Comparison of ENCODE assay signal across 22 cellular contexts in the genomic region with DNA sequence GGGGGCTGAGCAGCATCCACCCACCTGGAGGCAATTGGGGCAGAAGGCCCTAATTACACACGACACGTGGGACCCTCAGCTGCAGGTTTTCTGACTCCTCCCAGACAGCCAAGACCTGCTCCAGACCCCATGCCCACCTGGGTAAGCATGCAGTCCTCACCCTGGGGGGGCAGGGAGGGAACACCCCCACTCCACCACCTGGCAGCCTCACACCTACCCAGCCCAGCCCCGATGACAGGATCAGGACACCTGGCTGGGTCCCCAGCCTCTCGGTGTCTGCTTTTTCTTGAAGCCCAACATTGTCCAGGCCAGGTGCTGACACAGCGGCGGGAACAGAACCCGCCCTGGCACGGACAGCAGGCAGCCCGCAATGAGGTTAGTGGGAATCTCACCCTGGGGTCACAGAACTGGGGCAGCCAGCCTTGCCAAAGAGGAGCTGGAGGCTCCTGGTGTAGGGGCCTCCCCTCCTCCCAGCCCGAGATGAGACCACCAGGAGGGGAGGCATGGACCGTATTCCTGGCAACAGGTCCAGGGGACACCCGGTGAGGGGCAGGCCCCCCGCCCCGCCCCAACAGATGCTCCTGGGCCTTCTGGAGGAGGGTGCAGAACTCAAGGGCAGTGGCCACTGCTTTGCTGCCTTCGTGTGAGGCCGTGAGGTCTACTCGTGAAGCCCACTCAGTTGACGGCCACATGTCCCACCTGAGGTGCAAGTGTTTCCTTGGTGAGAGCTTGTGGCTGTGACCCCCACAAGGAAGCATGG.
DNase-seq lines count a peak whose midpoint lies in the region; ATAC-seq and TF ChIP-seq lines count a peak whose summit lies in the region.
"Had no signal": no experiment of that assay in that cellular context is flagged by ENCODE, and none has a peak within 500 bp of the region (broad histone marks: within the 10 kb centered on the region; RNA-seq: fewer than 3 reads in every experiment).

No MANE protein-coding gene starts in this region.

- H3K4me1 ChIP-seq in RWPE2 (ENCODE audit: insufficient read depth, poor library complexity, severe bottlenecking): peaks cover 8% of the 10 kb centered on the region
- H3K4me1 ChIP-seq in upper lobe of left lung: peaks cover 0 to 8% (median 0%) of the 10 kb centered on the region in 4 donors
- H3K4me1 ChIP-seq: uterus had no signal

- TF ChIP-seq CTCF in activated CD8-positive, alpha-beta T cell treated with anti-CD3 and anti-CD28 coated beads for 36 hours (IDR thresholded peaks at IDR 0.05): no peak
- TF ChIP-seq CTCF in RWPE2 (IDR thresholded peaks at IDR 0.05; ENCODE audit: poor library complexity, severe bottlenecking) (no peak), upper lobe of left lung (IDR thresholded peaks at IDR 0.05) (no peak)

- DNase-seq in activated CD8-positive, alpha-beta T cell treated with anti-CD3 and anti-CD28 coated beads, Interleukin-2, amount 10 ng/mL, durations not matched to agents 7 days and 5 days: peak; percentile 13
- DNase-seq in activated CD8-positive, alpha-beta T cell treated with anti-CD3 and anti-CD28 coated beads for 36 hours: no peak
- DNase-seq in RWPE2 (ENCODE audit: low spot score) (no peak), left lobe of liver (ENCODE audit: low spot score) (peak; percentile 35), upper lobe of left lung (peak; percentile 16 to 64), SHP77 treated with DMSO at 0.1 percent for 48 hours (lab: John Stamatoyannopoulos, UW) (no peak), DMS79 (lab: John Stamatoyannopoulos, UW) (no peak)
- no peak for DNase-seq in effector CD4-positive, alpha-beta T cell
- DNase-seq: activated CD4-positive, alpha-beta T cell treated with anti-CD3 and anti-CD28 coated beads, Interleukin-2, amount 50 U/mL, for 48 hours; activated gamma-delta T cell treated with Interleukin-2 at 50 U/mL for 16 hours; activated T-cell treated with anti-CD3 and anti-CD28 coated beads, Interleukin-2, amount 50 U/mL, for 1 hour; cerebellar nuclear complex; Karpas-422; kidney glomerular epithelial cell; lower lobe of right lung; mucosa of descending colon; NCI-H510A treated with DMSO at 0.1 percent for 48 hours; stimulated activated naive CD4-positive, alpha-beta T cell; uterus had no signal

- H3K4me3 Mint-ChIP-seq in activated CD8-positive, alpha-beta T cell treated with anti-CD3 and anti-CD28 coated beads, Interleukin-2, amount 10 ng/mL, durations not matched to agents 7 days and 5 days: no peak overlapping the region
- H3K4me3 Mint-ChIP-seq in activated CD8-positive, alpha-beta T cell treated with anti-CD3 and anti-CD28 coated beads for 36 hours: no peak overlapping the region
- H3K4me3 Mint-ChIP-seq: GM23338 had no signal

- peak overlapping the region; percentile 19 for H3K27ac ChIP-seq in RWPE2 (ENCODE audit: poor library complexity, severe bottlenecking)
- H3K27ac ChIP-seq in upper lobe of left lung: no peak overlapping the region
- H3K27ac ChIP-seq: lower lobe of right lung, SK-N-MC, uterus had no signal

- POLR2A ChIA-PET in activated CD8-positive, alpha-beta T cell treated with anti-CD3 and anti-CD28 coated beads, Interleukin-2, amount 10 ng/mL, durations not matched to agents 7 days and 5 days (lab: Charles Lee): interaction anchor here (1.2 kb wide), 1 partner anchor 10 kb away, joined by 4 read pairs; no protein-coding TSS in a partner anchor
- POLR2A ChIA-PET in activated CD8-positive, alpha-beta T cell treated with anti-CD3 and anti-CD28 coated beads for 36 hours (lab: Charles Lee): no interaction called here

- no peak overlapping the region for H3K27ac Mint-ChIP-seq in activated CD8-positive, alpha-beta T cell treated with anti-CD3 and anti-CD28 coated beads, Interleukin-2, amount 10 ng/mL, durations not matched to agents 7 days and 5 days
- no peak overlapping the region for H3K27ac Mint-ChIP-seq in activated CD8-positive, alpha-beta T cell treated with anti-CD3 and anti-CD28 coated beads for 36 hours
- H3K27ac Mint-ChIP-seq: progenitor cell of endocrine pancreas had no signal

- peaks cover 10% of the 10 kb centered on the region for H3K4me1 Mint-ChIP-seq in activated CD8-positive, alpha-beta T cell treated with anti-CD3 and anti-CD28 coated beads, Interleukin-2, amount 10 ng/mL, durations not matched to agents 7 days and 5 days (ENCODE audit: low read depth)
- no peaks in the 10 kb centered on the region for H3K4me1 Mint-ChIP-seq in activated CD8-positive, alpha-beta T cell treated with anti-CD3 and anti-CD28 coated beads for 36 hours (ENCODE audit: low read depth)
- H3K4me1 Mint-ChIP-seq: GM23338 had no signal

- no peak for TF ChIP-seq POLR2A in upper lobe of left lung (IDR thresholded peaks at IDR 0.05)

- no peaks in the 10 kb centered on the region for H3K9me3 Mint-ChIP-seq in activated CD8-positive, alpha-beta T cell treated with anti-CD3 and anti-CD28 coated beads, Interleukin-2, amount 10 ng/mL, durations not matched to agents 7 days and 5 days (ENCODE audit: insufficient read depth)
- peaks cover 4% of the 10 kb centered on the region for H3K9me3 Mint-ChIP-seq in activated CD8-positive, alpha-beta T cell treated with anti-CD3 and anti-CD28 coated beads for 36 hours

- intact Hi-C loops in activated CD8-positive, alpha-beta T cell treated with anti-CD3 and anti-CD28 coated beads for 36 hours (cut with micrococcal nuclease): no loop called here

- CTCF ChIA-PET in activated CD8-positive, alpha-beta T cell treated with anti-CD3 and anti-CD28 coated beads, Interleukin-2, amount 10 ng/mL, durations not matched to agents 7 days and 5 days (lab: Charles Lee): no interaction called here
- CTCF ChIA-PET in activated CD8-positive, alpha-beta T cell treated with anti-CD3 and anti-CD28 coated beads for 36 hours (lab: Charles Lee): no interaction called here

- H3K27me3 Mint-ChIP-seq in activated CD8-positive, alpha-beta T cell treated with anti-CD3 and anti-CD28 coated beads, Interleukin-2, amount 10 ng/mL, durations not matched to agents 7 days and 5 days (ENCODE audit: low read depth): peaks cover 3% of the 10 kb centered on the region
- H3K27me3 Mint-ChIP-seq in activated CD8-positive, alpha-beta T cell treated with anti-CD3 and anti-CD28 coated beads for 36 hours: peaks cover 2% of the 10 kb centered on the region

- no peaks in the 10 kb centered on the region for H3K9me3 ChIP-seq in RWPE2 (ENCODE audit: severe bottlenecking)
- no peaks in the 10 kb centered on the region for H3K9me3 ChIP-seq in upper lobe of left lung
- H3K9me3 ChIP-seq: lower lobe of right lung, mucosa of descending colon, uterus had no signal

- no peak for TF ChIP-seq EP300 in upper lobe of left lung (IDR thresholded peaks at IDR 0.05)

- no peaks in the 10 kb centered on the region for H3K27me3 ChIP-seq in RWPE2 (ENCODE audit: insufficient read depth, poor library complexity, severe bottlenecking)
- no peaks in the 10 kb centered on the region for H3K27me3 ChIP-seq in upper lobe of left lung
- H3K27me3 ChIP-seq: uterus had no signal

- H3K36me3 Mint-ChIP-seq in activated CD8-positive, alpha-beta T cell treated with anti-CD3 and anti-CD28 coated beads, Interleukin-2, amount 10 ng/mL, durations not matched to agents 7 days and 5 days (ENCODE audit: low read depth): no peaks in the 10 kb centered on the region
- no peaks in the 10 kb centered on the region for H3K36me3 Mint-ChIP-seq in activated CD8-positive, alpha-beta T cell treated with anti-CD3 and anti-CD28 coated beads for 36 hours (ENCODE audit: low read depth)

- H3K4me3 ChIP-seq in RWPE2 (ENCODE audit: severe bottlenecking): no peak overlapping the region
- no peak overlapping the region for H3K4me3 ChIP-seq in upper lobe of left lung
- H3K4me3 ChIP-seq: GM23338, lower lobe of right lung, mucosa of descending colon, SK-N-MC, uterus had no signal

- H3K36me3 ChIP-seq in RWPE2 (ENCODE audit: low read depth) (no peaks in the 10 kb centered on the region), upper lobe of left lung (no peaks in the 10 kb centered on the region)
- H3K36me3 ChIP-seq: lower lobe of right lung, uterus had no signal

- WGBS in upper lobe of left lung, 2 donors: 75 to 87% methylated on average over 4 to 18 of the region's 18 CpGs

- no peak for ATAC-seq in activated CD8-positive, alpha-beta T cell treated with anti-CD3 and anti-CD28 coated beads, Interleukin-2, amount 10 ng/mL, durations not matched to agents 7 days and 5 days
- ATAC-seq in activated CD8-positive, alpha-beta T cell treated with anti-CD3 and anti-CD28 coated beads for 36 hours: no peak
- no peak; the same call in 2 of the 3 replicates for ATAC-seq in RWPE2 (ENCODE audit: low read depth)
- ATAC-seq in left lobe of liver: no peak
- ATAC-seq in upper lobe of left lung (ENCODE audit: low FRiP score in 2 of 2): no peak
- ATAC-seq: mucosa of descending colon had no signal

Comparison
In these comparisons a context has a peak if more than half of its experiments do, and no peak if none do; other contexts are left out.
1. DNase-seq: peak in activated CD8-positive, alpha-beta T cell treated with anti-CD3 and anti-CD28 coated beads, Interleukin-2, amount 10 ng/mL, durations not matched to agents 7 days and 5 days (single experiment), left lobe of liver (single experiment) and upper lobe of left lung (2 of 2); none in activated CD8-positive, alpha-beta T cell treated with anti-CD3 and anti-CD28 coated beads for 36 hours (single experiment), RWPE2 (single experiment), SHP77 treated with DMSO at 0.1 percent for 48 hours (single experiment), effector CD4-positive, alpha-beta T cell (single experiment) and DMS79 (single experiment).